Comparison of ENCODE assay signal across 24 cellular contexts in the genomic region with DNA sequence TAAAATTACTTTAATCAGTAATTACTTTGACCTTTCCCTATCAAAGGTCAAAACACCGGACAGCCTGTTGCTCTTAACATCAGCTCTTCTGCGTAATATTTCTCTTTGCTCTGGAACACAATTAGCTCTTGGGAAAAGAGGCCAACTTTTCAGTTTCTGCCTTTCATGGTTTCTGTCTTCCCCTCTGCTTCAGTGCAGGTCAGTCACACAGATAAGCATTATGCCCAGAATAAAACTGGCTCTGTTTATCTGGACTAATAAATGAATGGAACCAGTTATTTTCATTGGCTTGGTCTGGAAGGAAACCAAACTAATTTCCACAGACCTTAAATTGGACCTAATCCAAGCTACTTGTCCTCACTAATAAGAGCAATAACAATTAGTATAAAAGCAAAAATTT. TPM values are rescaled to one million over a fixed set of nuclear protein-coding genes. Genes with fewer than 3 reads are reported as not detected.
DNase-seq lines count a peak whose midpoint lies in the region; ATAC-seq and TF ChIP-seq lines count a peak whose summit lies in the region.
"Had no signal": no experiment of that assay in that cellular context is flagged by ENCODE, and none has a peak within 500 bp of the region (broad histone marks: within the 10 kb centered on the region; RNA-seq: fewer than 3 reads in every experiment).

No MANE protein-coding gene starts in this region.

- peaks cover 17% of the 10 kb centered on the region for H3K27me3 Mint-ChIP-seq in activated CD4-positive, alpha-beta memory T cell treated with anti-CD3 and anti-CD28 coated beads, Interleukin-2, amount 10 ng/mL, durations not matched to agents 7 days and 5 days

- H3K4me2 ChIP-seq in SK-N-SH, result no peak overlapping the region

- H3K9me2 ChIP-seq in SK-N-SH, result no peaks in the 10 kb centered on the region

- H3K4me3 ChIP-seq in SK-N-SH (ENCODE audit: low read depth in 2 of 2, low read length in 1 of 2) (no peak overlapping the region), LNCaP clone FGC (ENCODE audit: low read depth, low read length) (no peak overlapping the region)
- H3K4me3 ChIP-seq: MG63, SK-N-MC had no signal

- H3K27me3 ChIP-seq in SK-N-SH (ENCODE audit: insufficient read depth), result no peaks in the 10 kb centered on the region
- H3K27me3 ChIP-seq: MG63 had no signal

- no peak for ATAC-seq in SK-N-SH treated with all-trans-retinoic acid at 6 μM for 48 hours

- H3K79me2 ChIP-seq in SK-N-SH (ENCODE audit: insufficient read depth), result no peaks in the 10 kb centered on the region

- H3K4me1 Mint-ChIP-seq in activated CD4-positive, alpha-beta memory T cell treated with anti-CD3 and anti-CD28 coated beads, Interleukin-2, amount 10 ng/mL, durations not matched to agents 7 days and 5 days, result no peaks in the 10 kb centered on the region

- 42% methylated on average over 2 of the region's 2 CpGs for WGBS in SK-N-SH (ENCODE audit: low lambda C conversion rate)

- CTCF ChIA-PET in SK-N-SH (lab: Yijun Ruan, JAX), result no interaction called here
- CTCF ChIA-PET in activated CD4-positive, alpha-beta memory T cell treated with anti-CD3 and anti-CD28 coated beads, Interleukin-2, amount 10 ng/mL, durations not matched to agents 7 days and 5 days (lab: Charles Lee), result no interaction called here

- no peaks in the 10 kb centered on the region for H3K36me3 Mint-ChIP-seq in activated CD4-positive, alpha-beta memory T cell treated with anti-CD3 and anti-CD28 coated beads, Interleukin-2, amount 10 ng/mL, durations not matched to agents 7 days and 5 days (ENCODE audit: low read depth)
- H3K36me3 Mint-ChIP-seq: CD14-positive monocyte had no signal

- H3K27ac Mint-ChIP-seq in activated CD4-positive, alpha-beta memory T cell treated with anti-CD3 and anti-CD28 coated beads, Interleukin-2, amount 10 ng/mL, durations not matched to agents 7 days and 5 days, result no peak overlapping the region
- H3K27ac Mint-ChIP-seq: CD14-positive monocyte had no signal

- POLR2A ChIA-PET in SK-N-SH (lab: Yijun Ruan, JAX), result no interaction called here
- POLR2A ChIA-PET in activated CD4-positive, alpha-beta memory T cell treated with anti-CD3 and anti-CD28 coated beads, Interleukin-2, amount 10 ng/mL, durations not matched to agents 7 days and 5 days (lab: Charles Lee), result no interaction called here

- no peak for TF ChIP-seq RAD21 in SK-N-SH (IDR thresholded peaks at IDR 0.05; ENCODE audit: low read length)

- no peaks in the 10 kb centered on the region for H3K36me3 ChIP-seq in SK-N-SH (replicated peaks in 1 of 2; ENCODE audit: control insufficient read depth in 1 of 2, insufficient read depth in 2 of 2, low read length in 1 of 2)
- H3K36me3 ChIP-seq: MG63 had no signal

- no peak for TF ChIP-seq EP300 in SK-N-SH (IDR thresholded peaks at IDR 0.05; ENCODE audit: borderline replicate concordance in 1 of 2, low read depth in 1 of 2, low read length in 1 of 2)

- no peaks in the 10 kb centered on the region for H3K9me3 Mint-ChIP-seq in activated CD4-positive, alpha-beta memory T cell treated with anti-CD3 and anti-CD28 coated beads, Interleukin-2, amount 10 ng/mL, durations not matched to agents 7 days and 5 days
- H3K9me3 Mint-ChIP-seq: CD14-positive monocyte had no signal

- TF ChIP-seq CTCF in SK-N-SH (IDR thresholded peaks at IDR 0.05) (no peak), LNCaP clone FGC (IDR thresholded peaks at IDR 0.05; ENCODE audit: control insufficient read depth, extremely low read depth, insufficient read depth) (no peak)

- H3K4me3 Mint-ChIP-seq in activated CD4-positive, alpha-beta memory T cell treated with anti-CD3 and anti-CD28 coated beads, Interleukin-2, amount 10 ng/mL, durations not matched to agents 7 days and 5 days, result no peak overlapping the region
- H3K4me3 Mint-ChIP-seq: CD14-positive monocyte had no signal

- H3K27ac ChIP-seq in SK-N-SH (ENCODE audit: low read depth in 2 of 2, low read length in 1 of 2), result peak overlapping the region in 1 of 2 experiments; percentile 28; a peak in 1 of 4 replicates
- H3K27ac ChIP-seq: SK-N-MC had no signal

- no peaks in the 10 kb centered on the region for H4K20me1 ChIP-seq in SK-N-SH (ENCODE audit: insufficient read depth)

- no peak overlapping the region for H2AFZ ChIP-seq in SK-N-SH (ENCODE audit: low read depth)

- H3K9ac ChIP-seq in SK-N-SH, result no peak overlapping the region

- DNase-seq in SK-N-SH (no peak), LNCaP clone FGC (ENCODE audit: low read depth) (peak; percentile 50), epidermal melanocyte (ENCODE audit: insufficient read length, low spot score) (peak; percentile 22), pons (ENCODE audit: low spot score) (peak; percentile 68), HUDEP-2 (lab: John Stamatoyannopoulos, UW; ENCODE audit: unreplicated experiment in 76 of 76) (no peak), NCI-H2081 (lab: John Stamatoyannopoulos, UW) (no peak)
- no peak for DNase-seq in activated CD4-positive, alpha-beta memory T cell treated with anti-CD3 and anti-CD28 coated beads, Interleukin-2, amount 10 ng/mL, durations not matched to agents 7 days and 5 days
- DNase-seq: AML-193, EL, GF-D8, Kasumi-1, MG63, NCI-H1048, NCI-H1436 treated with DMSO at 0.1 percent for 48 hours, NCI-H1930, NCI-H226, NCI-H510A treated with DMSO at 0.1 percent for 48 hours, NCI-H774, SHP77 had no signal

- no peaks in the 10 kb centered on the region for H3K9me3 ChIP-seq in SK-N-SH
- H3K9me3 ChIP-seq: MG63 had no signal

- H3K4me1 ChIP-seq in SK-N-SH (ENCODE audit: control insufficient read depth in 1 of 2, insufficient read depth in 2 of 2, low read depth in 1 of 2, low read length in 1 of 2), result peaks cover 0 to 3% of the 10 kb centered on the region in 2 experiments; a peak in 2 of 4 replicates

- no peaks in the 10 kb centered on the region for H3F3A ChIP-seq in SK-N-SH (replicated peaks; ENCODE audit: insufficient read depth)

TF ChIP-seq in SK-N-SH treated with all-trans-retinoic acid at 6 μM for 48 hours, 23 proteins besides CTCF, POLR2A, EP300 and RAD21:
- TF ChIP-seq ARNTL (CRISPR knock-in tag; IDR thresholded peaks at IDR 0.05; ENCODE audit: borderline replicate concordance, low read depth) (no peak), ISL1 (CRISPR knock-in tag; IDR thresholded peaks at IDR 0.05) (peak; percentile 57), RARB (CRISPR knock-in tag; IDR thresholded peaks at IDR 0.05) (no peak), TCF4 (CRISPR knock-in tag; IDR thresholded peaks at IDR 0.05; ENCODE audit: borderline replicate concordance) (0 out of 2 replicates have a peak, but pooled peaks have one; percentile 13)

TF ChIP-seq in SK-N-SH, 30 proteins besides CTCF, POLR2A, EP300 and RAD21 (continues in another document):
- no peak for TF ChIP-seq YY1 (IDR thresholded peaks at IDR 0.05; ENCODE audit: low read depth)
- no peak for TF ChIP-seq NRF1 (IDR thresholded peaks at IDR 0.05; ENCODE audit: low read depth, low read length)
- no peak for TF ChIP-seq RXRA (IDR thresholded peaks at IDR 0.05; ENCODE audit: borderline replicate concordance, low read depth)
- TF ChIP-seq, protein P1, sequence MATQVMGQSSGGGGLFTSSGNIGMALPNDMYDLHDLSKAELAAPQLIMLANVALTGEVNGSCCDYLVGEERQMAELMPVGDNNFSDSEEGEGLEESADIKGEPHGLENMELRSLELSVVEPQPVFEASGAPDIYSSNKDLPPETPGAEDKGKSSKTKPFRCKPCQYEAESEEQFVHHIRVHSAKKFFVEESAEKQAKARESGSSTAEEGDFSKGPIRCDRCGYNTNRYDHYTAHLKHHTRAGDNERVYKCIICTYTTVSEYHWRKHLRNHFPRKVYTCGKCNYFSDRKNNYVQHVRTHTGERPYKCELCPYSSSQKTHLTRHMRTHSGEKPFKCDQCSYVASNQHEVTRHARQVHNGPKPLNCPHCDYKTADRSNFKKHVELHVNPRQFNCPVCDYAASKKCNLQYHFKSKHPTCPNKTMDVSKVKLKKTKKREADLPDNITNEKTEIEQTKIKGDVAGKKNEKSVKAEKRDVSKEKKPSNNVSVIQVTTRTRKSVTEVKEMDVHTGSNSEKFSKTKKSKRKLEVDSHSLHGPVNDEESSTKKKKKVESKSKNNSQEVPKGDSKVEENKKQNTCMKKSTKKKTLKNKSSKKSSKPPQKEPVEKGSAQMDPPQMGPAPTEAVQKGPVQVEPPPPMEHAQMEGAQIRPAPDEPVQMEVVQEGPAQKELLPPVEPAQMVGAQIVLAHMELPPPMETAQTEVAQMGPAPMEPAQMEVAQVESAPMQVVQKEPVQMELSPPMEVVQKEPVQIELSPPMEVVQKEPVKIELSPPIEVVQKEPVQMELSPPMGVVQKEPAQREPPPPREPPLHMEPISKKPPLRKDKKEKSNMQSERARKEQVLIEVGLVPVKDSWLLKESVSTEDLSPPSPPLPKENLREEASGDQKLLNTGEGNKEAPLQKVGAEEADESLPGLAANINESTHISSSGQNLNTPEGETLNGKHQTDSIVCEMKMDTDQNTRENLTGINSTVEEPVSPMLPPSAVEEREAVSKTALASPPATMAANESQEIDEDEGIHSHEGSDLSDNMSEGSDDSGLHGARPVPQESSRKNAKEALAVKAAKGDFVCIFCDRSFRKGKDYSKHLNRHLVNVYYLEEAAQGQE (IDR thresholded peaks at IDR 0.05; ENCODE audit: low read depth, low read length), result no peak
- TF ChIP-seq, protein P2, sequence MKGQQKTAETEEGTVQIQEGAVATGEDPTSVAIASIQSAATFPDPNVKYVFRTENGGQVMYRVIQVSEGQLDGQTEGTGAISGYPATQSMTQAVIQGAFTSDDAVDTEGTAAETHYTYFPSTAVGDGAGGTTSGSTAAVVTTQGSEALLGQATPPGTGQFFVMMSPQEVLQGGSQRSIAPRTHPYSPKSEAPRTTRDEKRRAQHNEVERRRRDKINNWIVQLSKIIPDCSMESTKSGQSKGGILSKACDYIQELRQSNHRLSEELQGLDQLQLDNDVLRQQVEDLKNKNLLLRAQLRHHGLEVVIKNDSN (IDR thresholded peaks at IDR 0.05; ENCODE audit: borderline replicate concordance, low read depth), result no peak
- TF ChIP-seq FOXJ3 (CRISPR knock-in tag; IDR thresholded peaks at IDR 0.05), result no peak
- TF ChIP-seq SIN3A (IDR thresholded peaks at IDR 0.05; ENCODE audit: borderline replicate concordance, low read depth, low read length), result no peak
- TF ChIP-seq GATA2 (CRISPR knock-in tag; IDR thresholded peaks at IDR 0.05), result no peak
- no peak for TF ChIP-seq TEAD4 (IDR thresholded peaks at IDR 0.05; ENCODE audit: borderline replicate concordance, insufficient read depth)
- TF ChIP-seq TCF12 (IDR thresholded peaks at IDR 0.05), result no peak
- no peak for TF ChIP-seq CHD2 (IDR thresholded peaks at IDR 0.05; ENCODE audit: low read length, partially characterized antibody)
- no peak for TF ChIP-seq ELF1 (IDR thresholded peaks at IDR 0.05)

RNA-seq across cellular contexts. Expression of a gene that starts 26.2 kb away (rescaled TPM):
- 0.05 and 0.26 TPM in 2 replicates for polyA plus RNA-seq in SK-N-SH (2012; rRNA removed)
- polyA plus RNA-seq in SK-N-SH (2012; cell fraction: cytosol; rRNA removed), result 0.01 and 0.03 TPM in 2 replicates
- 0.63 and 1.4 TPM in 2 replicates for polyA plus RNA-seq in SK-N-SH (2012; cell fraction: nucleus; rRNA removed)
- total RNA-seq in activated CD4-positive, alpha-beta memory T cell treated with anti-CD3 and anti-CD28 coated beads, Interleukin-2, amount 10 ng/mL, durations not matched to agents 7 days and 5 days, result 10 to 100 TPM; 27.7 to 28.0 TPM
- total RNA-seq: A172, RPMI7951 had no signal

Comparison
In these comparisons a context has a peak if more than half of its experiments do, and no peak if none do; other contexts are left out.
1. DNase-seq: peak in LNCaP clone FGC (single experiment), epidermal melanocyte (single experiment) and pons (single experiment); none in SK-N-SH (single experiment), HUDEP-2 (0 of 76), activated CD4-positive, alpha-beta memory T cell treated with anti-CD3 and anti-CD28 coated beads, Interleukin-2, amount 10 ng/mL, durations not matched to agents 7 days and 5 days (single experiment) and NCI-H2081 (0 of 2).